In the genomic region with DNA sequence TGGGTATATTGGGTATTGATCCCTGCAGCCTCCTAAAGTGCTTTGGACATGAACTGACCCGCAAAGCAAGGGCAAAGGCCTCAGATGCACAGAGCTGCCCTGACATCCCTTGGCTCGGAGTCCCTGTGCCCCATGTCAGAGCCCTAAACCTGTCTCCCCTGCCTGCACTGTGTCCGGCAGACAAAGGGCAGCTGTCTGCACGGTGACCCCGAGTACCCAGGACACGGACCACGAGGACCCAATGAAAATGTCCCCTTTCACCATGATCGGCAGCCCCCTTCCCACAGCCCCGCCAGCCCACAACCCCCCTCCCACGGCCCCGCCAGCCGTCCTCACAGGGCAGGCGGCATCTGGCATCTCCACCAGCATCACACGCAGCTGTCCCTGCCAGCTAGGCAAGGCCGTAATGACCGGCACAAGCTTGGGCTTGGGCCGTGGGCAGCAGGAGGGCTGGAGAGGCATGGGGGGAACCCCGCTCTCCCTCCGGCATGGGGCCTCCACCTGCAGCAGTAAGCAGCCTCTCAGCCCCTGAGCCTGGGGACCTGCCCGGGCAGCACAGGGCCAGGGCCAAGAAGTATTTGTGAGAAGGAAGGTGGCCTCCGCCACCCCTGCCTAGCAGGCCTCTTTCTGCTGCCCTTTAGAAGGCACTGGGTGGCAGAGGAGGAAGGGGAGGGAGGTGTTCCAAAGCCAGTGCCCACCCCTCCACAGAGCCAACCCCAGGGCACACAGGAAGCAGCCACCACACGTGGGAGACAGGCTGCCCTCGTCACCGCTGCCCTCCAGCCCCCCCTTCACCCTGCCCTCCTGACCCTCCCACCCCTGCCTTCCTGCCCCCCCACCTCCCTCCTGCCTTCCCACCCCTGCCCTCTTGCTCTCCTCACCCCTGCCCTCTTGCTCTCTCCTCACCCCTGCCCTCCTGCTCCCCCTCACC, we compare ENCODE assay signal across 14 cellular contexts. TPM values are rescaled to one million over a fixed set of nuclear protein-coding genes. Genes with fewer than 3 reads are reported as not detected.
A peak's percentile ranks its signal among the peaks of the same experiment; 100 is the strongest.
DNase-seq lines count a peak whose midpoint lies in the region; ATAC-seq, FAIRE-seq and TF ChIP-seq lines count a peak whose summit lies in the region.
"Had no signal": no experiment of that assay in that cellular context is flagged by ENCODE, and none has a peak within 500 bp of the region (broad histone marks: within the 10 kb centered on the region; RNA-seq: fewer than 3 reads in every experiment).

No MANE protein-coding gene starts in this region.

- H3K27me3 ChIP-seq in mesenchymal stem cell (ENCODE audit: control insufficient read depth in 1 of 2, insufficient read depth in 1 of 2, low read length in 2 of 2), result no peaks in the 10 kb centered on the region
- H3K27me3 ChIP-seq in small intestine (ENCODE audit: control insufficient read depth in 2 of 2, insufficient read depth in 2 of 2, low read length in 2 of 2), result no peaks in the 10 kb centered on the region
- H3K27me3 ChIP-seq: cardiac muscle cell, SJSA1, transverse colon had no signal

- no peak overlapping the region for H2BK12ac ChIP-seq in mesenchymal stem cell (ENCODE audit: low read length in 2 of 2)

- no peaks in the 10 kb centered on the region for H3K9me3 Mint-ChIP-seq in natural killer cell
- H3K9me3 Mint-ChIP-seq in natural killer cell treated with Interleukin-12 subunit alpha and Interleukin-12 subunit beta and Interleukin-15 and Interleukin-18, amount 100 ng/mL, for 72 hours, result no peaks in the 10 kb centered on the region

- no peak overlapping the region for H2BK120ac ChIP-seq in mesenchymal stem cell (ENCODE audit: low read depth, low read length)

- H3K9me3 ChIP-seq in mesenchymal stem cell (ENCODE audit: control insufficient read depth, low read length) (no peaks in the 10 kb centered on the region), small intestine (ENCODE audit: control insufficient read depth, low read depth) (no peaks in the 10 kb centered on the region)
- H3K9me3 ChIP-seq: transverse colon had no signal

- H3K4me1 Mint-ChIP-seq in natural killer cell, result peaks cover 15 to 26% of the 10 kb centered on the region in 2 donors
- H3K4me1 Mint-ChIP-seq in natural killer cell treated with Interleukin-12 subunit alpha and Interleukin-12 subunit beta and Interleukin-15 and Interleukin-18, amount 100 ng/mL, for 72 hours (ENCODE audit: low read depth in 2 of 2), result peaks cover 24 to 26% of the 10 kb centered on the region in 2 donors

- 87% methylated on average over 22 of the region's 24 CpGs for WGBS in mesenchymal stem cell
- 81 to 94% (median 85%) methylated on average over 21 to 24 of the region's 24 CpGs for WGBS in small intestine, 3 donors

- H3K27me3 Mint-ChIP-seq in natural killer cell (ENCODE audit: low read depth in 2 of 2), result no peaks in the 10 kb centered on the region
- H3K27me3 Mint-ChIP-seq in natural killer cell treated with Interleukin-12 subunit alpha and Interleukin-12 subunit beta and Interleukin-15 and Interleukin-18, amount 100 ng/mL, for 72 hours, result no peaks in the 10 kb centered on the region

- no peak overlapping the region for H3K4me3 ChIP-seq in mesenchymal stem cell (ENCODE audit: insufficient read depth in 1 of 2, low read depth in 1 of 2, low read length in 2 of 2)
- no peak overlapping the region for H3K4me3 ChIP-seq in small intestine (ENCODE audit: low read depth in 1 of 2, low read length in 2 of 2)
- H3K4me3 ChIP-seq: cardiac muscle cell, SJSA1, transverse colon had no signal

- no peak overlapping the region for H3K27ac ChIP-seq in mesenchymal stem cell (ENCODE audit: low read length, poor library complexity, severe bottlenecking)
- no peak overlapping the region for H3K27ac ChIP-seq in small intestine (ENCODE audit: low read depth in 1 of 2, low read length in 1 of 2)
- H3K27ac ChIP-seq: cardiac muscle cell, SJSA1, transverse colon had no signal

- no peak for DNase-seq in natural killer cell
- DNase-seq in natural killer cell treated with Interleukin-12 subunit alpha and Interleukin-12 subunit beta and Interleukin-15 and Interleukin-18, amount 100 ng/mL, for 72 hours (ENCODE audit: low spot score), result no peak
- peak; percentile 52 for DNase-seq in UCSD-AML1 (lab: John Stamatoyannopoulos, UW; ENCODE audit: unreplicated experiment)
- DNase-seq in mesenchymal stem cell, result no peak
- no peak for DNase-seq in small intestine
- no peak for DNase-seq in NCI-H446 treated with DMSO at 0.1 percent for 48 hours (lab: John Stamatoyannopoulos, UW)
- DNase-seq: effector CD4-positive, alpha-beta T cell; GOT3; stimulated activated CD8-positive, alpha-beta memory T cell treated with anti-CD3 and anti-CD28 coated beads, Interleukin-4, amount 100 ng/mL, for 48 hours; transverse colon had no signal

- H3K18ac ChIP-seq in mesenchymal stem cell (ENCODE audit: low read depth in 1 of 2, low read length in 2 of 2), result peak overlapping the region in 1 of 2 experiments; percentile 37

- no peak overlapping the region for H3K4me2 ChIP-seq in mesenchymal stem cell (ENCODE audit: low read length, poor library complexity, severe bottlenecking)

- intact Hi-C loops in natural killer cell (cut with micrococcal nuclease), result no loop called here

- no peak overlapping the region for H3K23ac ChIP-seq in mesenchymal stem cell (ENCODE audit: low read length in 2 of 2)

- no peaks in the 10 kb centered on the region for H3K36me3 Mint-ChIP-seq in natural killer cell
- no peaks in the 10 kb centered on the region for H3K36me3 Mint-ChIP-seq in natural killer cell treated with Interleukin-12 subunit alpha and Interleukin-12 subunit beta and Interleukin-15 and Interleukin-18, amount 100 ng/mL, for 72 hours

- H3K4me3 Mint-ChIP-seq in natural killer cell, result no peak overlapping the region
- no peak overlapping the region for H3K4me3 Mint-ChIP-seq in natural killer cell treated with Interleukin-12 subunit alpha and Interleukin-12 subunit beta and Interleukin-15 and Interleukin-18, amount 100 ng/mL, for 72 hours

- no peak for TF ChIP-seq CTCF in natural killer cell (IDR thresholded peaks at IDR 0.05)

- FAIRE-seq in small intestine (lab: Jason Lieb, UNC), result no peak

- peaks cover 15% of the 10 kb centered on the region for H3K79me1 ChIP-seq in mesenchymal stem cell (replicated peaks; ENCODE audit: low read length, poor library complexity, severe bottlenecking)

- ATAC-seq in natural killer cell (peak; percentile 66 to 89 (median 87)), GM19351 (IDR thresholded peaks at IDR 0.05; ENCODE audit: unreplicated experiment) (no peak), HG03457 (IDR thresholded peaks at IDR 0.05; ENCODE audit: unreplicated experiment) (no peak)
- no peak for ATAC-seq in natural killer cell treated with Interleukin-12 subunit alpha and Interleukin-12 subunit beta and Interleukin-15 and Interleukin-18, amount 100 ng/mL, for 72 hours

- no peak overlapping the region for H3K9ac ChIP-seq in mesenchymal stem cell (ENCODE audit: low read length)

- H2AK5ac ChIP-seq in mesenchymal stem cell (ENCODE audit: low read length, severe bottlenecking), result no peak overlapping the region

- H4K91ac ChIP-seq in mesenchymal stem cell (ENCODE audit: low read length), result peak overlapping the region; percentile 62

- H3K36me3 ChIP-seq in mesenchymal stem cell (ENCODE audit: control insufficient read depth in 1 of 2, insufficient read depth in 2 of 2, low read depth in 1 of 2, low read length in 2 of 2) (peaks cover 39 to 66% of the 10 kb centered on the region in 2 experiments), small intestine (ENCODE audit: control insufficient read depth in 2 of 2, insufficient read depth in 2 of 2, low read length in 2 of 2) (peaks cover 0 to 11% of the 10 kb centered on the region in 2 donors)
- H3K36me3 ChIP-seq: cardiac muscle cell, transverse colon had no signal

- peaks cover 49% of the 10 kb centered on the region for H3K4me1 ChIP-seq in mesenchymal stem cell (ENCODE audit: control insufficient read depth, insufficient read depth, low read depth, low read length)
- no peaks in the 10 kb centered on the region for H3K4me1 ChIP-seq in small intestine (ENCODE audit: control insufficient read depth in 2 of 2, insufficient read depth in 1 of 2, low read depth in 1 of 2, low read length in 1 of 2)

- no peak overlapping the region for H4K8ac ChIP-seq in mesenchymal stem cell (ENCODE audit: low read length)

- no peak overlapping the region for H3K4ac ChIP-seq in mesenchymal stem cell (ENCODE audit: low read depth in 1 of 2, low read length in 2 of 2)

- H3K14ac ChIP-seq in mesenchymal stem cell (ENCODE audit: low read length in 2 of 2), result no peak overlapping the region

- peak overlapping the region in 1 of 2 donors; percentile 73 for H3K27ac Mint-ChIP-seq in natural killer cell
- H3K27ac Mint-ChIP-seq in natural killer cell treated with Interleukin-12 subunit alpha and Interleukin-12 subunit beta and Interleukin-15 and Interleukin-18, amount 100 ng/mL, for 72 hours, result no peak overlapping the region

- H2AFZ ChIP-seq in mesenchymal stem cell (ENCODE audit: low read depth, low read length), result no peak overlapping the region

- H2BK5ac ChIP-seq in mesenchymal stem cell (ENCODE audit: low read depth, low read length, poor library complexity, severe bottlenecking), result no peak overlapping the region

- H2BK15ac ChIP-seq in mesenchymal stem cell (ENCODE audit: low read depth, poor library complexity, severe bottlenecking), result peak overlapping the region; percentile 44

RNA-seq across cellular contexts. Expression of gene NUDT1, which starts 10.1 kb away (rescaled TPM):
- total RNA-seq in natural killer cell, result 10 to 100 TPM; 17.9 to 19.2 (median 18.2) TPM
- 10 to 100 TPM; 31.7 to 65.2 TPM for total RNA-seq in natural killer cell treated with Interleukin-12 subunit alpha and Interleukin-12 subunit beta and Interleukin-15 and Interleukin-18, amount 100 ng/mL, for 72 hours
- 13.8 TPM for polyA plus RNA-seq in mesenchymal stem cell (2013, experiment 1 of 2)
- 13.5 TPM for polyA plus RNA-seq in mesenchymal stem cell (2013, experiment 2 of 2)
- polyA plus RNA-seq in small intestine, result 10 to 100 TPM; 22.1 to 39.6 (median 22.7) TPM

RNA-seq across cellular contexts. Expression of gene MRM2, which starts 10.1 kb away (rescaled TPM):
- total RNA-seq in natural killer cell, result 10 to 100 TPM in 2 of 3 donors, 1 to 10 TPM in 1; 7.9 to 12.0 (median 10.0) TPM
- 10 to 100 TPM; 30.0 to 34.5 TPM for total RNA-seq in natural killer cell treated with Interleukin-12 subunit alpha and Interleukin-12 subunit beta and Interleukin-15 and Interleukin-18, amount 100 ng/mL, for 72 hours
- 15.6 TPM for polyA plus RNA-seq in mesenchymal stem cell (2013, experiment 1 of 2)
- polyA plus RNA-seq in mesenchymal stem cell (2013, experiment 2 of 2), result 14.8 TPM
- 10 to 100 TPM; 13.5 to 21.7 (median 19.0) TPM for polyA plus RNA-seq in small intestine

RNA-seq across cellular contexts. Expression of gene MAD1L1, which starts 19.4 kb away (rescaled TPM):
- total RNA-seq in natural killer cell, result 10 to 100 TPM; 53.6 to 81.2 (median 77.4) TPM
- total RNA-seq in natural killer cell treated with Interleukin-12 subunit alpha and Interleukin-12 subunit beta and Interleukin-15 and Interleukin-18, amount 100 ng/mL, for 72 hours, result 10 to 100 TPM; 39.5 to 79.4 TPM
- polyA plus RNA-seq in mesenchymal stem cell (2013, experiment 1 of 2), result 12.7 TPM
- 12.2 TPM for polyA plus RNA-seq in mesenchymal stem cell (2013, experiment 2 of 2)
- polyA plus RNA-seq in small intestine, result 10 to 100 TPM; 16.2 to 21.7 (median 19.9) TPM

Comparison
In these comparisons a context has a peak if more than half of its experiments do, and no peak if none do; other contexts are left out.
1. ATAC-seq: peak in natural killer cell (3 of 3); none in natural killer cell treated with Interleukin-12 subunit alpha and Interleukin-12 subunit beta and Interleukin-15 and Interleukin-18, amount 100 ng/mL, for 72 hours (0 of 2), GM19351 (single experiment) and HG03457 (single experiment).